Comparison of ENCODE assay signal across 17 cellular contexts in genomic region chr5:134463991-134464760, GRCh38. TPM values are rescaled to one million over a fixed set of nuclear protein-coding genes. Genes with fewer than 3 reads are reported as not detected.
DNase-seq lines count a peak whose midpoint lies in the region; ATAC-seq and TF ChIP-seq lines count a peak whose summit lies in the region.
"Had no signal": no experiment of that assay in that cellular context is flagged by ENCODE, and none has a peak within 500 bp of the region (broad histone marks: within the 10 kb centered on the region; RNA-seq: fewer than 3 reads in every experiment).

No MANE protein-coding gene starts in this region.

- no peaks in the 10 kb centered on the region for H3K9me3 Mint-ChIP-seq in nephron
- H3K9me3 Mint-ChIP-seq: T-helper 2 cell treated with Interferon-gamma antibody and Interleukin-4, amounts not matched to agents 5 μg/mL and 100 μg/mL, for 36 hours had no signal

- H3K4me1 Mint-ChIP-seq in nephron, result peaks cover 29% of the 10 kb centered on the region

- no peaks in the 10 kb centered on the region for H3K79me2 ChIP-seq in Karpas-422 (ENCODE audit: low read length)

- no peak overlapping the region for H3K9ac ChIP-seq in BLaER1
- no peak overlapping the region for H3K9ac ChIP-seq in Karpas-422 (ENCODE audit: low read length)

- H3K9me3 ChIP-seq in BLaER1, result no peaks in the 10 kb centered on the region
- H3K9me3 ChIP-seq in Karpas-422 (ENCODE audit: low read length), result no peaks in the 10 kb centered on the region
- H3K9me3 ChIP-seq in esophagus muscularis mucosa, result no peaks in the 10 kb centered on the region
- H3K9me3 ChIP-seq: breast epithelium, pancreas had no signal

- ATAC-seq in HG02938 (IDR thresholded peaks at IDR 0.05; ENCODE audit: unreplicated experiment) (no peak), HG02588 (IDR thresholded peaks at IDR 0.05; ENCODE audit: unreplicated experiment) (no peak)
- ATAC-seq: pancreas had no signal

- H3K4me1 ChIP-seq in BLaER1, result peaks cover 69% of the 10 kb centered on the region
- peaks cover 22% of the 10 kb centered on the region for H3K4me1 ChIP-seq in Karpas-422 (ENCODE audit: low read length)
- peaks cover 35 to 47% (median 44%) of the 10 kb centered on the region in 4 donors for H3K4me1 ChIP-seq in esophagus muscularis mucosa

- H3K27me3 ChIP-seq in BLaER1 (no peaks in the 10 kb centered on the region), Karpas-422 (ENCODE audit: low read length) (no peaks in the 10 kb centered on the region; the same call in 1 of the 2 replicates), esophagus muscularis mucosa (no peaks in the 10 kb centered on the region)
- H3K27me3 ChIP-seq: breast epithelium, pancreas had no signal

- H3K27ac Mint-ChIP-seq in nephron, result peak overlapping the region; percentile 25 to 78 (median 77)
- H3K27ac Mint-ChIP-seq: T-helper 2 cell treated with Interferon-gamma antibody and Interleukin-4, amounts not matched to agents 5 μg/mL and 100 μg/mL, for 36 hours had no signal

- TF ChIP-seq CTCF in esophagus muscularis mucosa (IDR thresholded peaks at IDR 0.05) (no peak), nephron (IDR thresholded peaks at IDR 0.05; ENCODE audit: unreplicated experiment in 3 of 3) (no peak)

- intact Hi-C loops in esophagus muscularis mucosa (cut with DNase I), result no loop called here

- no peaks in the 10 kb centered on the region for H3K36me3 ChIP-seq in BLaER1
- H3K36me3 ChIP-seq in Karpas-422 (ENCODE audit: insufficient read depth, low read length), result no peaks in the 10 kb centered on the region
- no peaks in the 10 kb centered on the region for H3K36me3 ChIP-seq in esophagus muscularis mucosa
- H3K36me3 ChIP-seq: breast epithelium, pancreas had no signal

- no peak overlapping the region for H2AFZ ChIP-seq in Karpas-422 (ENCODE audit: low read length)

- H3K4me2 ChIP-seq in BLaER1 (peak overlapping the region; percentile 86), Karpas-422 (ENCODE audit: low read depth, low read length, poor library complexity, severe bottlenecking) (no peak overlapping the region)

- no peaks in the 10 kb centered on the region for H4K20me1 ChIP-seq in BLaER1
- no peaks in the 10 kb centered on the region for H4K20me1 ChIP-seq in Karpas-422 (ENCODE audit: insufficient read depth, low read depth, low read length)

- DNase-seq in Karpas-422, result peak; percentile 61
- no peak for DNase-seq in esophagus muscularis mucosa (ENCODE audit: extremely low spot score)
- DNase-seq in NCI-H345 treated with DMSO at 0.1 percent for 48 hours (lab: John Stamatoyannopoulos, UW; ENCODE audit: unreplicated experiment), result no peak
- no peak for DNase-seq in stimulated activated naive CD4-positive, alpha-beta T cell treated with Interleukin-2 at 50 U/mL for 16 hours (lab: John Stamatoyannopoulos, UW)
- DNase-seq: activated CD4-positive, alpha-beta T cell treated with anti-CD3 and anti-CD28 coated beads, Interleukin-2, amount 50 U/mL, for 48 hours; DMS153; HCEC 1CT; NCI-H1417; NCI-H524; stimulated activated CD4-positive, alpha-beta T cell treated with anti-CD3 and anti-CD28 coated beads, Interleukin-1b, Interleukin-23, amount 100 ng/mL, for 48 hours had no signal

- 84% methylated on average over 10 of the region's 10 CpGs for WGBS in esophagus muscularis mucosa

- no peak for TF ChIP-seq EP300 in esophagus muscularis mucosa (IDR thresholded peaks at IDR 0.05)

- no peak overlapping the region for H3K4me3 ChIP-seq in BLaER1
- H3K4me3 ChIP-seq in Karpas-422 (ENCODE audit: low read length), result no peak overlapping the region
- no peak overlapping the region for H3K4me3 ChIP-seq in esophagus muscularis mucosa
- H3K4me3 ChIP-seq: breast epithelium, pancreas had no signal

- H3K9me2 ChIP-seq in Karpas-422 (replicated peaks; ENCODE audit: insufficient read depth, low read length), result no peaks in the 10 kb centered on the region

- peaks cover 14% of the 10 kb centered on the region for H3K27me3 Mint-ChIP-seq in nephron (ENCODE audit: low read depth)

- peak overlapping the region; percentile 20 to 48 (median 32) for H3K4me3 Mint-ChIP-seq in nephron
- H3K4me3 Mint-ChIP-seq: T-helper 2 cell treated with Interferon-gamma antibody and Interleukin-4, amounts not matched to agents 5 μg/mL and 100 μg/mL, for 36 hours had no signal

- H3K27ac ChIP-seq in BLaER1 (peak overlapping the region; percentile 25; the same call in 1 of the 2 replicates), Karpas-422 (ENCODE audit: low read length) (no peak overlapping the region), esophagus muscularis mucosa (replicated peaks in 1 of 4) (peak overlapping the region in 3 of 4 donors; percentile 94 to 96 (median 96))

- H3K36me3 Mint-ChIP-seq in nephron (ENCODE audit: low read depth), result no peaks in the 10 kb centered on the region

- TF ChIP-seq POLR2A in esophagus muscularis mucosa (IDR thresholded peaks at IDR 0.05; ENCODE audit: low read depth), result no peak

RNA-seq across cellular contexts. Expression of gene CDKN2AIPNL, which starts 52.5 kb away (rescaled TPM):
- total RNA-seq in Karpas-422 (2014; rRNA removed; shearing (Covaris generic); ENCODE audit: low replicate concordance), result 51.7 and 58.7 TPM in 2 replicates
- 10 to 100 TPM; 17.9 to 19.9 (median 18.8) TPM for total RNA-seq in esophagus muscularis mucosa
